ENCODE assay signal across 9 cellular contexts in the genomic region with DNA sequence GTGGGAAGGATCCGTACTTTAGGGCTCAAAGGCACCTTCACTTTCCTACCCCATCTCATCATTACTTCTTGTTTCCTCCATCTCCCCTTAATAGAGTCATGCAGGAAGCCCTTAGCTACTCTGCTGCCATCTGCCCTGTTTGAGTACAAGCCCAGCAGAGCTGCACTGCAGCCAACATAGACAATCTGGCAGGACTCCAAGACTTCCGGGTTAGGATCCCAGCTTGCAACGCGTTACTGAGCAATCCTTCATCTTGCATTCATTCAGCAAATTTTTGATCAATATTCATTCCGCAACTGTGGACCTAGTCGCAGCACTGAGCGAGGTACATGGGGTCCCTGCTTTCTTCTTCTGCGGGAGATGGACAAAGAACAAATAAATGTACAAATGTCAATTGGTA.
DNase-seq lines count a peak whose midpoint lies in the region; ATAC-seq and TF ChIP-seq lines count a peak whose summit lies in the region.
"Had no signal": no experiment of that assay in that cellular context is flagged by ENCODE, and none has a peak within 500 bp of the region (broad histone marks: within the 10 kb centered on the region; RNA-seq: fewer than 3 reads in every experiment).

No MANE protein-coding gene starts in this region.

- no peaks in the 10 kb centered on the region for H3K36me3 ChIP-seq in breast epithelium
- H3K36me3 ChIP-seq in OCI-LY1 (ENCODE audit: insufficient read depth, low read length) = no peaks in the 10 kb centered on the region
- no peaks in the 10 kb centered on the region for H3K36me3 ChIP-seq in suprapubic skin

- intact Hi-C loops in MCF 10A (cut with micrococcal nuclease) = loop anchor here (10.0 kb wide), 1 partner anchor 202 kb away; no protein-coding TSS in a partner anchor
- intact Hi-C loops in breast epithelium (cut with DNase I; ENCODE audit: low total_unique reads) = no loop called here
- intact Hi-C loops in left ventricle myocardium superior (cut with micrococcal nuclease) = no loop called here

- TF ChIP-seq CTCF in MCF 10A (IDR thresholded peaks at IDR 0.05; ENCODE audit: unreplicated experiment) = no peak
- no peak for TF ChIP-seq CTCF in breast epithelium (IDR thresholded peaks at IDR 0.05)
- TF ChIP-seq CTCF in OCI-LY1 (IDR thresholded peaks at IDR 0.05; ENCODE audit: low read length) = no peak
- TF ChIP-seq CTCF in type B pancreatic cell (conservative IDR thresholded peaks at IDR 0.05) = no peak
- no peak for TF ChIP-seq CTCF in suprapubic skin (IDR thresholded peaks at IDR 0.05)

- ATAC-seq in left ventricle myocardium superior = peak; percentile 30
- ATAC-seq in GM21717 (IDR thresholded peaks at IDR 0.05; ENCODE audit: unreplicated experiment) = no peak

- H3K36me3 Mint-ChIP-seq in MCF 10A (ENCODE audit: insufficient read depth, unreplicated experiment) = no peaks in the 10 kb centered on the region
- no peaks in the 10 kb centered on the region for H3K36me3 Mint-ChIP-seq in type B pancreatic cell
- H3K36me3 Mint-ChIP-seq: activated naive CD4-positive, alpha-beta T cell treated with anti-CD3 and anti-CD28 coated beads, Interleukin-2, amount 10 ng/mL, durations not matched to agents 7 days and 5 days had no signal

- DNase-seq in MCF 10A (ENCODE audit: unreplicated experiment) (peak; percentile 60), breast epithelium (ENCODE audit: low spot score in 2 of 2) (no peak), left ventricle myocardium superior (no peak), type B pancreatic cell (ENCODE audit: extremely low spot score, unreplicated experiment) (no peak), retina (no peak), suprapubic skin (ENCODE audit: low spot score in 2 of 2) (no peak)
- DNase-seq: activated naive CD4-positive, alpha-beta T cell treated with anti-CD3 and anti-CD28 coated beads, Interleukin-2, amount 10 ng/mL, durations not matched to agents 7 days and 5 days had no signal

- no peaks in the 10 kb centered on the region for H3K79me2 ChIP-seq in OCI-LY1 (ENCODE audit: insufficient read depth, low read length)

- H3K4me3 ChIP-seq in breast epithelium (no peak overlapping the region), OCI-LY1 (ENCODE audit: low read depth, low read length, poor library complexity, severe bottlenecking) (no peak overlapping the region), suprapubic skin (no peak overlapping the region)

- peak overlapping the region; percentile 9; the same call in 1 of the 2 replicates for H3K4me2 ChIP-seq in OCI-LY1 (ENCODE audit: low read length)

- H3K9me3 Mint-ChIP-seq in MCF 10A (ENCODE audit: unreplicated experiment) (peaks cover 7% of the 10 kb centered on the region), type B pancreatic cell (peaks cover 7% of the 10 kb centered on the region)
- H3K9me3 Mint-ChIP-seq: activated naive CD4-positive, alpha-beta T cell treated with anti-CD3 and anti-CD28 coated beads, Interleukin-2, amount 10 ng/mL, durations not matched to agents 7 days and 5 days had no signal

- no peak for TF ChIP-seq EP300 in suprapubic skin (IDR thresholded peaks at IDR 0.05)

- no peak overlapping the region for H3K9ac ChIP-seq in OCI-LY1 (ENCODE audit: low read length)

- peaks cover 0 to 40% of the 10 kb centered on the region in 2 donors for H3K27me3 ChIP-seq in breast epithelium
- no peaks in the 10 kb centered on the region for H3K27me3 ChIP-seq in OCI-LY1 (ENCODE audit: insufficient read depth, low read length)
- H3K27me3 ChIP-seq in suprapubic skin = no peaks in the 10 kb centered on the region

- no peaks in the 10 kb centered on the region for H3K4me1 ChIP-seq in breast epithelium
- H3K4me1 ChIP-seq in OCI-LY1 (ENCODE audit: insufficient read depth, low read length, severe bottlenecking) = peaks cover 82% of the 10 kb centered on the region
- peaks cover 17% of the 10 kb centered on the region for H3K4me1 ChIP-seq in suprapubic skin

- H3K4me1 Mint-ChIP-seq in MCF 10A (ENCODE audit: insufficient read depth, unreplicated experiment) = peaks cover 13% of the 10 kb centered on the region
- H3K4me1 Mint-ChIP-seq in type B pancreatic cell (ENCODE audit: unreplicated experiment) = peaks cover 16% of the 10 kb centered on the region

- no peaks in the 10 kb centered on the region for H3K9me2 ChIP-seq in OCI-LY1 (ENCODE audit: low read depth, low read length)

- TF ChIP-seq POLR2A in breast epithelium (IDR thresholded peaks at IDR 0.05) (no peak), suprapubic skin (IDR thresholded peaks at IDR 0.05) (no peak)

- 80% methylated on average over 8 of the region's 8 CpGs for WGBS in suprapubic skin

- H3K27ac ChIP-seq in breast epithelium = no peak overlapping the region
- H3K27ac ChIP-seq in OCI-LY1 (ENCODE audit: low read depth, low read length, poor library complexity, severe bottlenecking) = peak overlapping the region; percentile 100
- no peak overlapping the region for H3K27ac ChIP-seq in suprapubic skin

- no TSS peak for BruUV-seq in MCF 10A (replicated peaks; lab: Mats Ljungman, UMichigan)

- H3K4me3 Mint-ChIP-seq in MCF 10A (ENCODE audit: unreplicated experiment) (no peak overlapping the region), type B pancreatic cell (no peak overlapping the region)
- H3K4me3 Mint-ChIP-seq: activated naive CD4-positive, alpha-beta T cell treated with anti-CD3 and anti-CD28 coated beads, Interleukin-2, amount 10 ng/mL, durations not matched to agents 7 days and 5 days had no signal

- POLR2A ChIA-PET in MCF 10A (lab: Yijun Ruan, JAX) = no interaction called here

- no peak overlapping the region for H2AFZ ChIP-seq in OCI-LY1 (ENCODE audit: low read length)

- CTCF ChIA-PET in MCF 10A (lab: Yijun Ruan, JAX) = no interaction called here

- no peaks in the 10 kb centered on the region for H4K20me1 ChIP-seq in OCI-LY1 (ENCODE audit: insufficient read depth, low read length)

- peaks cover 10% of the 10 kb centered on the region for H3K27me3 Mint-ChIP-seq in MCF 10A (ENCODE audit: insufficient read depth, unreplicated experiment)
- H3K27me3 Mint-ChIP-seq in type B pancreatic cell = no peaks in the 10 kb centered on the region
- H3K27me3 Mint-ChIP-seq: activated naive CD4-positive, alpha-beta T cell treated with anti-CD3 and anti-CD28 coated beads, Interleukin-2, amount 10 ng/mL, durations not matched to agents 7 days and 5 days had no signal

- H3K27ac Mint-ChIP-seq in MCF 10A (ENCODE audit: low read depth, unreplicated experiment) (peak overlapping the region; percentile 87), type B pancreatic cell (peak overlapping the region; percentile 80)
- H3K27ac Mint-ChIP-seq: activated naive CD4-positive, alpha-beta T cell treated with anti-CD3 and anti-CD28 coated beads, Interleukin-2, amount 10 ng/mL, durations not matched to agents 7 days and 5 days had no signal

- no peaks in the 10 kb centered on the region for H3F3A ChIP-seq in OCI-LY1 (ENCODE audit: insufficient read depth, low read length)

- H3K9me3 ChIP-seq in breast epithelium (no peaks in the 10 kb centered on the region), OCI-LY1 (ENCODE audit: low read length) (no peaks in the 10 kb centered on the region), suprapubic skin (no peaks in the 10 kb centered on the region)
